Comparison of ENCODE assay signal across 10 cellular contexts in genomic region chr5:154302181-154302580, GRCh38.
DNase-seq lines count a peak whose midpoint lies in the region; TF ChIP-seq lines count a peak whose summit lies in the region.
"Had no signal": no experiment of that assay in that cellular context is flagged by ENCODE, and none has a peak within 500 bp of the region (broad histone marks: within the 10 kb centered on the region; RNA-seq: fewer than 3 reads in every experiment).

No MANE protein-coding gene starts in this region.

- no peaks in the 10 kb centered on the region for H3K9me3 ChIP-seq in effector memory CD4-positive, alpha-beta T cell (ENCODE audit: control insufficient read depth, low read length)
- H3K9me3 ChIP-seq: BE2C had no signal

- no peaks in the 10 kb centered on the region for H3K4me1 ChIP-seq in effector memory CD4-positive, alpha-beta T cell (ENCODE audit: control insufficient read depth, insufficient read depth, low read length, poor library complexity, severe bottlenecking)
- H3K4me1 ChIP-seq: BE2C had no signal

- peaks cover 17% of the 10 kb centered on the region for H3K36me3 ChIP-seq in effector memory CD4-positive, alpha-beta T cell (ENCODE audit: control insufficient read depth, insufficient read depth, low read length)
- H3K36me3 ChIP-seq: BE2C had no signal

- in situ Hi-C loops in KBM-7 (cut with MboI; ENCODE audit: low pct_unique_long_range_greater_than_20kb, low sequenced_read_pairs) = no loop called here

- DNase-seq in NCI-H1092 treated with DMSO at 0.1 percent for 48 hours (lab: John Stamatoyannopoulos, UW) (peak; percentile 89), coronary artery (ENCODE audit: low spot score) (peak; percentile 82), retina (peak; percentile 80), SIG-M5 (lab: John Stamatoyannopoulos, UW) (no peak), ecto neural progenitor cell (ENCODE audit: low spot score) (no peak), KBM-7 (no peak)
- no peak for DNase-seq in effector memory CD4-positive, alpha-beta T cell
- DNase-seq: BE2C, NCI-H82 had no signal

- H3K4me3 ChIP-seq in coronary artery = peak overlapping the region; percentile 20
- H3K4me3 ChIP-seq in effector memory CD4-positive, alpha-beta T cell (ENCODE audit: insufficient read depth, low read depth, low read length, poor library complexity, severe bottlenecking) = no peak overlapping the region

- no peak for TF ChIP-seq CTCF in coronary artery (IDR thresholded peaks at IDR 0.05)

- no peaks in the 10 kb centered on the region for H3K27me3 ChIP-seq in layer of hippocampus (ENCODE audit: control insufficient read depth, insufficient read depth, low read length)
- no peaks in the 10 kb centered on the region for H3K27me3 ChIP-seq in effector memory CD4-positive, alpha-beta T cell (replicated peaks; ENCODE audit: control insufficient read depth, insufficient read depth, low read length, poor library complexity, severe bottlenecking)
- H3K27me3 ChIP-seq: BE2C had no signal

- H3K27ac ChIP-seq in coronary artery = peak overlapping the region in 1 of 2 donors; percentile 46
- peak overlapping the region; percentile 4 for H3K27ac ChIP-seq in layer of hippocampus (ENCODE audit: low read depth, low read length)
- no peak overlapping the region for H3K27ac ChIP-seq in effector memory CD4-positive, alpha-beta T cell (ENCODE audit: insufficient read depth, low read length, poor library complexity, severe bottlenecking)

Comparison
In these comparisons a context has a peak if more than half of its experiments do, and no peak if none do; other contexts are left out.
1. DNase-seq: peak in NCI-H1092 treated with DMSO at 0.1 percent for 48 hours (single experiment), coronary artery (single experiment) and retina (single experiment); none in SIG-M5 (single experiment), effector memory CD4-positive, alpha-beta T cell (0 of 3), ecto neural progenitor cell (single experiment) and KBM-7 (single experiment).